ENCODE assay signal across 8 cellular contexts in the genomic region with DNA sequence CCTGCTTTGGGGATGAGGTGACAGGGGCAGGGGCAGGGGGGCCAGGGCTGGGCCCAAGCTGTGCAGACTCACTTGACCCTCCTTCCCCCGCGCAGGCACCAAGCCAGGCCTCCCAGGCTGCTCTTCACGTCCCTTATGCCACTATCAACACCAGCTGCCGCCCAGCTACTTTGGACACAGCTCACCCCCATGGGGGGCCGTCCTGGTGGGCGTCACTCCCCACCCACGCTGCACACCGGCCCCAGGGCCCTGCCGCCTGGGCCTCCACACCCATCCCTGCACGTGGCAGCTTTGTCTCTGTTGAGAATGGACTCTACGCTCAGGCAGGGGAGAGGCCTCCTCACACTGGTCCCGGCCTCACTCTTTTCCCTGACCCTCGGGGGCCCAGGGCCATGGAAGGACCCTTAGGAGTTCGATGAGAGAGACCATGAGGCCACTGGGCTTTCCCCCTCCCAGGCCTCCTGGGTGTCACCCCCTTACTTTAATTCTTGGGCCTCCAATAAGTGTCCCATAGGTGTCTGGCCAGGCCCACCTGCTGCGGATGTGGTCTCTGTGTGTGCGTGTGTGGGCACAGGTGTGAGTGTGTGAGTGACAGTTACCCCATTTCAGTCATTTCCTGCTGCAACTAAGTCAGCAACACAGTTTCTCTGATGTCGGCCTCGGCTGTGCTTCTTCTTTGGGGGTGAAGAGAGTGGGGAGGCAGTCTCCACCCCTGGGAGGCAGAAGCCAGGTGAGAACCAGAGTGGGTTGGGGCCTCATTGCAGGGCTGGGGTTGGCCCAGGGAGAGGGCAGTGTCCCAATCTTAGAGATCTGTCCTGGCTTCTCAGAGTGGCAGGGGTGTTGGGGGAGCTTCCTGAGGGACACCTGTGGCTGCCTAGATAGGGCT. TPM values are rescaled to one million over a fixed set of nuclear protein-coding genes. Genes with fewer than 3 reads are reported as not detected.
DNase-seq lines count a peak whose midpoint lies in the region; ATAC-seq, FAIRE-seq and TF ChIP-seq lines count a peak whose summit lies in the region.

No MANE protein-coding gene starts in this region.

- peaks cover 51% of the 10 kb centered on the region for H3K4me1 ChIP-seq in mononuclear cell (ENCODE audit: insufficient read depth, low read length)

- no peaks in the 10 kb centered on the region for H3K9me3 Mint-ChIP-seq in osteocyte (ENCODE audit: unreplicated experiment)

- peaks cover 6% of the 10 kb centered on the region for H3K4me1 Mint-ChIP-seq in osteocyte (ENCODE audit: unreplicated experiment)

- ATAC-seq in GM18502 (IDR thresholded peaks at IDR 0.05; ENCODE audit: poor library complexity, unreplicated experiment) = peak; percentile 54
- peak; percentile 58 for ATAC-seq in HG02938 (IDR thresholded peaks at IDR 0.05; ENCODE audit: unreplicated experiment)

- TF ChIP-seq CTCF in osteocyte (IDR thresholded peaks at IDR 0.05) = no peak

- FAIRE-seq in RCC 7860 (lab: Jason Lieb, UNC) = no peak

- no peak overlapping the region for H3K4me3 Mint-ChIP-seq in osteocyte (ENCODE audit: unreplicated experiment)

- peaks cover 9% of the 10 kb centered on the region for H3K36me3 Mint-ChIP-seq in osteocyte (ENCODE audit: unreplicated experiment)

- H3K27ac Mint-ChIP-seq in osteocyte (ENCODE audit: unreplicated experiment) = no peak overlapping the region

- DNase-seq in activated CD4-positive, alpha-beta T cell treated with anti-CD3 and anti-CD28 coated beads, Interleukin-2, amount 50 U/mL, for 48 hours = peak; percentile 79 to 84
- DNase-seq in RCC 7860 (ENCODE audit: low spot score) (no peak), 8988T (no peak), osteocyte (ENCODE audit: extremely low spot score, unreplicated experiment) (no peak), NCI-H2081 treated with DMSO at 0.1 percent for 48 hours (lab: John Stamatoyannopoulos, UW) (no peak)

- H3K9me3 ChIP-seq in mononuclear cell (ENCODE audit: low read depth, low read length) = no peaks in the 10 kb centered on the region

- no peaks in the 10 kb centered on the region for H3K27me3 ChIP-seq in mononuclear cell (ENCODE audit: insufficient read depth, low read length)

- H3K27me3 Mint-ChIP-seq in osteocyte (ENCODE audit: unreplicated experiment) = no peaks in the 10 kb centered on the region

- peak overlapping the region; percentile 58 for H3K4me3 ChIP-seq in mononuclear cell (ENCODE audit: low read length)

RNA-seq across cellular contexts. Expression of a gene that starts 1.3 kb away (rescaled TPM):
- 13.9 TPM for total RNA-seq in mononuclear cell
- total RNA-seq in osteocyte = not detected in 2 replicates

RNA-seq across cellular contexts. Expression of a gene that starts 43.4 kb away (rescaled TPM):
- 6.7 TPM for total RNA-seq in mononuclear cell
- 1.0 and 1.5 TPM in 2 replicates for total RNA-seq in osteocyte

RNA-seq across cellular contexts. Expression of a gene that starts 43.9 kb away (rescaled TPM):
- total RNA-seq in mononuclear cell (2.3 TPM), osteocyte (8.1 and 12.6 TPM in 2 replicates)

RNA-seq across cellular contexts. Expression of a gene that starts 52.7 kb away (rescaled TPM):
- total RNA-seq in mononuclear cell (1.8 TPM), osteocyte (2.9 and 3.6 TPM in 2 replicates)

Comparison
In these comparisons a context has a peak if more than half of its experiments do, and no peak if none do; other contexts are left out.
1. DNase-seq: peak in activated CD4-positive, alpha-beta T cell treated with anti-CD3 and anti-CD28 coated beads, Interleukin-2, amount 50 U/mL, for 48 hours (2 of 2); none in RCC 7860 (single experiment), 8988T (single experiment), osteocyte (single experiment) and NCI-H2081 treated with DMSO at 0.1 percent for 48 hours (single experiment).